In genomic region chr1:46718727-46719622, GRCh38 we compare ENCODE assay signal across 8 cellular contexts. TPM values are rescaled to one million over a fixed set of nuclear protein-coding genes. Genes with fewer than 3 reads are reported as not detected.
A peak's percentile ranks its signal among the peaks of the same experiment; 100 is the strongest.
DNase-seq lines count a peak whose midpoint lies in the region; ATAC-seq and TF ChIP-seq lines count a peak whose summit lies in the region.

A gene with protein sequence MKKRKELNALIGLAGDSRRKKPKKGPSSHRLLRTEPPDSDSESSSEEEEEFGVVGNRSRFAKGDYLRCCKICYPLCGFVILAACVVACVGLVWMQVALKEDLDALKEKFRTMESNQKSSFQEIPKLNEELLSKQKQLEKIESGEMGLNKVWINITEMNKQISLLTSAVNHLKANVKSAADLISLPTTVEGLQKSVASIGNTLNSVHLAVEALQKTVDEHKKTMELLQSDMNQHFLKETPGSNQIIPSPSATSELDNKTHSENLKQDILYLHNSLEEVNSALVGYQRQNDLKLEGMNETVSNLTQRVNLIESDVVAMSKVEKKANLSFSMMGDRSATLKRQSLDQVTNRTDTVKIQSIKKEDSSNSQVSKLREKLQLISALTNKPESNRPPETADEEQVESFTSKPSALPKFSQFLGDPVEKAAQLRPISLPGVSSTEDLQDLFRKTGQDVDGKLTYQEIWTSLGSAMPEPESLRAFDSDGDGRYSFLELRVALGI (minus strand): TSS chr1:46719114. CDS start chr1:46718087, 1,027 bp downstream.

- no peaks in the 10 kb centered on the region for H3K27me3 Mint-ChIP-seq in T-helper 17 cell

- TF ChIP-seq POLR2A in GM15510 (IDR thresholded peaks at IDR 0.05; ENCODE audit: borderline replicate concordance, extremely low read depth, insufficient read length), result peak; percentile 82
- TF ChIP-seq POLR2A in prostate gland (IDR thresholded peaks at IDR 0.05), result peak; percentile 92

- H3K9me3 ChIP-seq in T-helper 17 cell (ENCODE audit: control insufficient read depth, low read length, poor library complexity, severe bottlenecking) (no peaks in the 10 kb centered on the region), left ventricle myocardium inferior (replicated peaks) (no peaks in the 10 kb centered on the region), prostate gland (no peaks in the 10 kb centered on the region)

- H3K4me1 ChIP-seq in left ventricle myocardium inferior (peaks cover 47% of the 10 kb centered on the region), prostate gland (replicated peaks) (peaks cover 8% of the 10 kb centered on the region), urinary bladder (ENCODE audit: insufficient read depth) (peaks cover 3% of the 10 kb centered on the region)

- H3K27me3 ChIP-seq in left ventricle myocardium inferior (ENCODE audit: low read depth), result no peaks in the 10 kb centered on the region
- no peaks in the 10 kb centered on the region for H3K27me3 ChIP-seq in prostate gland (replicated peaks; ENCODE audit: insufficient read depth)

- no peak for TF ChIP-seq CTCF in left ventricle myocardium inferior (IDR thresholded peaks at IDR 0.05; ENCODE audit: borderline replicate concordance)
- TF ChIP-seq CTCF in prostate gland (IDR thresholded peaks at IDR 0.05), result peak in 1 of 4 experiments; percentile 16

- peak within 1 kb of the TSS; percentile 94 for H3K4me3 Mint-ChIP-seq in T-helper 17 cell

- H3K36me3 ChIP-seq in left ventricle myocardium inferior (peaks cover 28% of the 10 kb centered on the region), prostate gland (peaks cover 5% of the 10 kb centered on the region in 2 donors), urinary bladder (ENCODE audit: insufficient read depth) (no peaks in the 10 kb centered on the region)

- ATAC-seq in HG02885 (IDR thresholded peaks at IDR 0.05; ENCODE audit: poor library complexity, unreplicated experiment) (peak; percentile 97), T-helper 17 cell (peak; percentile 99)

- H3K27ac Mint-ChIP-seq in T-helper 17 cell, result peak within 1 kb of the TSS; percentile 96

- H3K27ac ChIP-seq in angular gyrus (ENCODE audit: low read depth, low read length) (peak within 1 kb of the TSS; percentile 3), left ventricle myocardium inferior (replicated peaks) (peak within 1 kb of the TSS; percentile 86), prostate gland (peak within 1 kb of the TSS; percentile 68 to 85), urinary bladder (ENCODE audit: low read depth) (peak within 1 kb of the TSS; percentile 85)

- peaks cover 43% of the 10 kb centered on the region for H3K4me1 Mint-ChIP-seq in T-helper 17 cell

- WGBS in prostate gland, result under 1% methylated on average over 74 of the region's 85 CpGs
- WGBS in urinary bladder, result under 1% methylated on average over 85 of the region's 85 CpGs

- H3K4me3 ChIP-seq in left ventricle myocardium inferior, result peak within 1 kb of the TSS; percentile 84
- H3K4me3 ChIP-seq in prostate gland, result peak within 1 kb of the TSS; percentile 87 to 100
- peak within 1 kb of the TSS; percentile 93 for H3K4me3 ChIP-seq in urinary bladder (ENCODE audit: low read depth, low read length)

- peaks cover 5% of the 10 kb centered on the region for H3K36me3 Mint-ChIP-seq in T-helper 17 cell (ENCODE audit: low read depth)

- intact Hi-C loops in left ventricle myocardium inferior (cut with micrococcal nuclease), result no loop called here
- intact Hi-C loops in prostate gland (cut with DNase I), result loop anchor here (2.0 to 10.0 kb wide), 3 partner anchors 54 to 117 kb away; partner anchors contain the start of genes ATPAF1, MKNK1 and MOB3C

- DNase-seq in NCI-H1694 treated with DMSO at 0.1 percent for 48 hours (lab: John Stamatoyannopoulos, UW), result peak; percentile 76
- DNase-seq in T-helper 17 cell, result peak; percentile 98 to 100 (median 99)
- peak; percentile 96 for DNase-seq in left ventricle myocardium inferior
- peak; percentile 96 for DNase-seq in prostate gland (ENCODE audit: low spot score)

RNA-seq across cellular contexts. Expression of the gene that starts here (rescaled TPM):
- total RNA-seq in T-helper 17 cell (10 to 100 TPM; 79.7 to 90.5 TPM), left ventricle myocardium inferior (59.0 TPM), prostate gland (100 to 1,000 TPM in 1 of 2 donors, 10 to 100 TPM in 1; 99.9 to 116 TPM), urinary bladder (115 TPM)
- 58.6 TPM for polyA plus RNA-seq in urinary bladder

Comparison
In these comparisons a context has a peak if more than half of its experiments do, and no peak if none do; other contexts are left out.
1. Peak in every context shown above with its lines: DNase-seq, ATAC-seq, H3K4me3 ChIP-seq and H3K27ac ChIP-seq.
2. H3K27ac ChIP-seq: peak in every context shown above with its lines; median percentile 86 in left ventricle myocardium inferior; 85 in urinary bladder; 76 in prostate gland; 3 in angular gyrus.